In genomic region chr2:178482437-178482836, GRCh38 we compare ENCODE assay signal across 1 cellular context.
TF ChIP-seq lines count a peak whose summit lies in the region.

No MANE protein-coding gene starts in this region.

TF ChIP-seq in SK-N-SH, 30 proteins besides CTCF, POLR2A, EP300 and RAD21 (continued from another document):
- TF ChIP-seq SIN3A (IDR thresholded peaks at IDR 0.05; ENCODE audit: borderline replicate concordance, low read depth, low read length), result no peak
- no peak for TF ChIP-seq NRF1 (IDR thresholded peaks at IDR 0.05; ENCODE audit: low read depth, low read length)
- TF ChIP-seq NFIC (IDR thresholded peaks at IDR 0.05; ENCODE audit: borderline replicate concordance), result no peak
- no peak for TF ChIP-seq RFX5 (IDR thresholded peaks at IDR 0.05; ENCODE audit: low read length)
- no peak for TF ChIP-seq MAX (IDR thresholded peaks at IDR 0.05; ENCODE audit: low read depth)
- TF ChIP-seq PBX3 (IDR thresholded peaks at IDR 0.05), result no peak
